ENCODE assay signal across 19 cellular contexts in genomic region chr3:34189133-34189532, GRCh38.
"Had no signal": no experiment of that assay in that cellular context is flagged by ENCODE, and none has a peak within 500 bp of the region (broad histone marks: within the 10 kb centered on the region; RNA-seq: fewer than 3 reads in every experiment).

No MANE protein-coding gene starts in this region.

- ATAC-seq: naive thymus-derived CD8-positive, alpha-beta T cell; pancreas; right lobe of liver; stimulated activated effector memory CD8-positive, alpha-beta T cell treated with anti-CD3 and anti-CD28 coated beads, Interleukin-12 subunit alpha, Interleukin-12 subunit beta, amount 100 ng/mL, for 72 hours; stimulated activated naive B cell treated with anti-CD40 and anti-IgM and Interleukin-4, amounts not matched to agents 10 μg/mL and 1 μg/mL and 100 μg/mL, for 72 hours had no signal

- DNase-seq: naive thymus-derived CD8-positive, alpha-beta T cell; nephron progenitor cell; nucleus accumbens; pancreas; retina; right lobe of liver; sigmoid colon; small intestine; stimulated activated CD4-positive, alpha-beta T cell treated with anti-CD3 and anti-CD28 coated beads, Interleukin-15, amount 100 ng/mL, for 24 hours; stimulated activated CD4-positive, alpha-beta T cell treated with anti-CD3 and anti-CD28 coated beads, Interleukin-2, amount 100 ng/mL, for 24 hours; stimulated activated CD4-positive, alpha-beta T cell treated with anti-CD3 and anti-CD28 coated beads, Interleukin-2, amount 100 ng/mL, for 48 hours; stimulated activated CD4-positive, alpha-beta T cell treated with anti-CD3 and anti-CD28 coated beads, Interleukin-4, amount 100 ng/mL, for 24 hours; stimulated activated naive B cell treated with anti-CD40 and anti-IgM and Interleukin-4, amounts not matched to agents 10 μg/mL and 1 μg/mL and 100 μg/mL, for 72 hours; stimulated activated naive CD4-positive, alpha-beta T cell treated with Interleukin-2 at 50 U/mL for 16 hours; stomach; thyroid gland; trophoblast cell; upper lobe of left lung had no signal
